ENCODE assay signal across 1 cellular context in the genomic region with DNA sequence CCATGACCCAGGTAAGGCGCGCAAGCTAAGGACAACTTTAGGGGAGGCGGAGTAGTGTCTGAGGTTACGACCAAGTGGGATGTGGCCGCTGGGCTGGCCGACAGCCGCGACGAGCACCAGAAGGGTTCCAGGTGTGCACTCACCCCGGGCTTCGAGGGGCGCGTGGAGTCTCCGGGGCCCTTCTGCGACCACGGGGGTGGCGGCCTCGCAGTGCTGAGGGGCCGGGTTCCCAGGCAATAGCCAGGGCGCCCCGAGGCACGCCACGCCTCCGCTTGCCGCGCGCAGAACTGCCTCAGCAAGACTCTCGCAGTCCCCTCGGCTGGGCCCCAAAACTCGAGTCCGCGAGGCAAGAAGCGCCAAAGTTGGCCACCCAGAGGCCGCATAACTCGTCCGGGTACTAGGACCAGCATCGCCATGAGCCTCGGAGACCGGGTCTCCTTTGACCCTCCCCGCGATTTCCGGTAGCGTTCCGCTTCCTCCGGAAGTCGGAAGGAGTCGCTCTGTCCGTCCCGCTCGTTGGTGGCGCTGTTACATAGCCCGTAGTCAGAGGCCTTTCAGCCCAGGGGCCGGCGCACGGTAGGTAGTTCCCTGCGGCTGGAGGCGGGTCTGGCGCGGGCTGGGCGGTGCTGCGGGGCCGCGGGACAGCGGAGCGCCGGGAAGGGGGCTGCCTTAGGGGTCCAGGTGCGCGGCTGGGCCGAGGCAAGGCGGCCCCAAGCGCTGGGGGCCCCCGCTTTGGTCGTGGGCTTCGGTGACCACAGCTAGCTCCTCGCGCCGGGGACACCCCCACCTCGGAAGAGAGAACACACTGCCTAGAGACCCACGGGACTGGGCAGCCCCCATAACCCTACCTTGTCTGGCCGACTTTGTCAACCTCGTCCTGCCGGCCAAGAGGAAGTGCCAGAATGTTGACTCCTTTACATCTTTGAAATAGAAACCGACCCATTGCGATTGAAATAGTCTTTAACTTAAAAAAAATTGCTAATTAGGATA.
TF ChIP-seq lines count a peak whose summit lies in the region.

TSS of gene ADPRM (plus strand) at position 503 of the 990 bp plus-strand sequence. CDS start 7,333 bp downstream, outside the sequence.
TSS of gene SCO1 (minus strand) at position 442 of the 990 bp plus-strand sequence. CDS start at position 416, 26 bp downstream.

TF ChIP-seq in GM12878, 131 proteins besides CTCF, POLR2A, EP300 and RAD21 (continued from another document):
- TF ChIP-seq, protein P1, sequence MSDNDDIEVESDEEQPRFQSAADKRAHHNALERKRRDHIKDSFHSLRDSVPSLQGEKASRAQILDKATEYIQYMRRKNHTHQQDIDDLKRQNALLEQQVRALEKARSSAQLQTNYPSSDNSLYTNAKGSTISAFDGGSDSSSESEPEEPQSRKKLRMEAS (IDR thresholded peaks at IDR 0.05; ENCODE audit: low read depth, low read length): peak; percentile 83
- TF ChIP-seq TCF7 (IDR thresholded peaks at IDR 0.05; ENCODE audit: borderline replicate concordance) (no peak), SRF (IDR thresholded peaks at IDR 0.05; ENCODE audit: low read depth in 2 of 2, low read length in 2 of 2) (0 out of 4 replicates have a peak, but pooled peaks of 1 of the 2 experiments have one; percentile 34), HCFC1 (IDR thresholded peaks at IDR 0.05; ENCODE audit: low read length) (peak; percentile 71), TARDBP (IDR thresholded peaks at IDR 0.05; ENCODE audit: borderline replicate concordance) (0 out of 2 replicates have a peak, but pooled peaks have one; percentile 37)
- TF ChIP-seq, protein P2, sequence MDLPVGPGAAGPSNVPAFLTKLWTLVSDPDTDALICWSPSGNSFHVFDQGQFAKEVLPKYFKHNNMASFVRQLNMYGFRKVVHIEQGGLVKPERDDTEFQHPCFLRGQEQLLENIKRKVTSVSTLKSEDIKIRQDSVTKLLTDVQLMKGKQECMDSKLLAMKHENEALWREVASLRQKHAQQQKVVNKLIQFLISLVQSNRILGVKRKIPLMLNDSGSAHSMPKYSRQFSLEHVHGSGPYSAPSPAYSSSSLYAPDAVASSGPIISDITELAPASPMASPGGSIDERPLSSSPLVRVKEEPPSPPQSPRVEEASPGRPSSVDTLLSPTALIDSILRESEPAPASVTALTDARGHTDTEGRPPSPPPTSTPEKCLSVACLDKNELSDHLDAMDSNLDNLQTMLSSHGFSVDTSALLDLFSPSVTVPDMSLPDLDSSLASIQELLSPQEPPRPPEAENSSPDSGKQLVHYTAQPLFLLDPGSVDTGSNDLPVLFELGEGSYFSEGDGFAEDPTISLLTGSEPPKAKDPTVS (IDR thresholded peaks at IDR 0.05; ENCODE audit: low read depth, low read length): no peak
- TF ChIP-seq, protein P3, sequence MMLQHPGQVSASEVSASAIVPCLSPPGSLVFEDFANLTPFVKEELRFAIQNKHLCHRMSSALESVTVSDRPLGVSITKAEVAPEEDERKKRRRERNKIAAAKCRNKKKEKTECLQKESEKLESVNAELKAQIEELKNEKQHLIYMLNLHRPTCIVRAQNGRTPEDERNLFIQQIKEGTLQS (IDR thresholded peaks at IDR 0.05; ENCODE audit: borderline replicate concordance, extremely low read depth, low read depth, low read length): no peak
